ENCODE assay signal across 1 cellular context in the genomic region with DNA sequence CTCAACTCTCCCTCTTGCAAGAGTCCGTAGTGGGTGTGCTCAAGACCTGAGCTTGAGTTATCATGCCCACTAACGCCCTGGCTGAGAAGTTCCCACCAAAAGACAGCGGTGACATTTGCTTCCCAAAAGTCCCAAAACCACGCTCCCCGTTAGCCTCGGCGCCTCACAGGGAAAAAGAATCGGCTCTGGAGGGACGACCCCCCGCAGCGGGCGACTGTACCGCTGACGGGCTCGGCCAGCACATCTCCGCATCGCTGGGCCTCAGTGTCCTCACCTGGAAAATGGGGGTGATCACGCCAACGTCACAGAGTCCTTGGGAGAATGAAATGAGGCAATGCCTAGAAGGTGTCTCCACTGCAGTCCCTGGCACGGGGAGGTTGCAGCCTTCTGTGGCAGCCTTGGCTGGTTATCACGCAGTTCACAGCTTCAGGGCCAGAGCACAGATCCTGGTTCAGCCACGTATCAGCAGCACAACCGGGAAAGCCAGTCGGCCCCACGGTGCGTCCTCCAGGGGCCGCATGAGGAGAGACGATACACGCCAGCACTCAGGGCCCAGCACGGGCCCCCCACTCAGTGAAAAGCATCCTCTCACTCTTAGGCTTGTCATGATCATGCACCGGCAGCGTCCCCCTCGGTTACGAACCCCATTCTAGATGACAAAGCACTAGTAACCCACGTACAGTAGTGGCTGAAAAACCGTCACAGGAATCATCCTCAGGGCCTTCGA.
TF ChIP-seq lines count a peak whose summit lies in the region.

No MANE protein-coding gene starts in this region.

TF ChIP-seq in GM23338, 12 proteins besides CTCF, POLR2A, EP300 and RAD21 (continued from another document):
- TF ChIP-seq, protein P1, sequence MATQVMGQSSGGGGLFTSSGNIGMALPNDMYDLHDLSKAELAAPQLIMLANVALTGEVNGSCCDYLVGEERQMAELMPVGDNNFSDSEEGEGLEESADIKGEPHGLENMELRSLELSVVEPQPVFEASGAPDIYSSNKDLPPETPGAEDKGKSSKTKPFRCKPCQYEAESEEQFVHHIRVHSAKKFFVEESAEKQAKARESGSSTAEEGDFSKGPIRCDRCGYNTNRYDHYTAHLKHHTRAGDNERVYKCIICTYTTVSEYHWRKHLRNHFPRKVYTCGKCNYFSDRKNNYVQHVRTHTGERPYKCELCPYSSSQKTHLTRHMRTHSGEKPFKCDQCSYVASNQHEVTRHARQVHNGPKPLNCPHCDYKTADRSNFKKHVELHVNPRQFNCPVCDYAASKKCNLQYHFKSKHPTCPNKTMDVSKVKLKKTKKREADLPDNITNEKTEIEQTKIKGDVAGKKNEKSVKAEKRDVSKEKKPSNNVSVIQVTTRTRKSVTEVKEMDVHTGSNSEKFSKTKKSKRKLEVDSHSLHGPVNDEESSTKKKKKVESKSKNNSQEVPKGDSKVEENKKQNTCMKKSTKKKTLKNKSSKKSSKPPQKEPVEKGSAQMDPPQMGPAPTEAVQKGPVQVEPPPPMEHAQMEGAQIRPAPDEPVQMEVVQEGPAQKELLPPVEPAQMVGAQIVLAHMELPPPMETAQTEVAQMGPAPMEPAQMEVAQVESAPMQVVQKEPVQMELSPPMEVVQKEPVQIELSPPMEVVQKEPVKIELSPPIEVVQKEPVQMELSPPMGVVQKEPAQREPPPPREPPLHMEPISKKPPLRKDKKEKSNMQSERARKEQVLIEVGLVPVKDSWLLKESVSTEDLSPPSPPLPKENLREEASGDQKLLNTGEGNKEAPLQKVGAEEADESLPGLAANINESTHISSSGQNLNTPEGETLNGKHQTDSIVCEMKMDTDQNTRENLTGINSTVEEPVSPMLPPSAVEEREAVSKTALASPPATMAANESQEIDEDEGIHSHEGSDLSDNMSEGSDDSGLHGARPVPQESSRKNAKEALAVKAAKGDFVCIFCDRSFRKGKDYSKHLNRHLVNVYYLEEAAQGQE (IDR thresholded peaks at IDR 0.05; ENCODE audit: unreplicated experiment), result no peak
- TF ChIP-seq ZNF331 (CRISPR knock-in tag; IDR thresholded peaks at IDR 0.05; ENCODE audit: low read depth) (no peak), STAT1 (IDR thresholded peaks at IDR 0.05; ENCODE audit: unreplicated experiment) (no peak)
- TF ChIP-seq, protein P2, sequence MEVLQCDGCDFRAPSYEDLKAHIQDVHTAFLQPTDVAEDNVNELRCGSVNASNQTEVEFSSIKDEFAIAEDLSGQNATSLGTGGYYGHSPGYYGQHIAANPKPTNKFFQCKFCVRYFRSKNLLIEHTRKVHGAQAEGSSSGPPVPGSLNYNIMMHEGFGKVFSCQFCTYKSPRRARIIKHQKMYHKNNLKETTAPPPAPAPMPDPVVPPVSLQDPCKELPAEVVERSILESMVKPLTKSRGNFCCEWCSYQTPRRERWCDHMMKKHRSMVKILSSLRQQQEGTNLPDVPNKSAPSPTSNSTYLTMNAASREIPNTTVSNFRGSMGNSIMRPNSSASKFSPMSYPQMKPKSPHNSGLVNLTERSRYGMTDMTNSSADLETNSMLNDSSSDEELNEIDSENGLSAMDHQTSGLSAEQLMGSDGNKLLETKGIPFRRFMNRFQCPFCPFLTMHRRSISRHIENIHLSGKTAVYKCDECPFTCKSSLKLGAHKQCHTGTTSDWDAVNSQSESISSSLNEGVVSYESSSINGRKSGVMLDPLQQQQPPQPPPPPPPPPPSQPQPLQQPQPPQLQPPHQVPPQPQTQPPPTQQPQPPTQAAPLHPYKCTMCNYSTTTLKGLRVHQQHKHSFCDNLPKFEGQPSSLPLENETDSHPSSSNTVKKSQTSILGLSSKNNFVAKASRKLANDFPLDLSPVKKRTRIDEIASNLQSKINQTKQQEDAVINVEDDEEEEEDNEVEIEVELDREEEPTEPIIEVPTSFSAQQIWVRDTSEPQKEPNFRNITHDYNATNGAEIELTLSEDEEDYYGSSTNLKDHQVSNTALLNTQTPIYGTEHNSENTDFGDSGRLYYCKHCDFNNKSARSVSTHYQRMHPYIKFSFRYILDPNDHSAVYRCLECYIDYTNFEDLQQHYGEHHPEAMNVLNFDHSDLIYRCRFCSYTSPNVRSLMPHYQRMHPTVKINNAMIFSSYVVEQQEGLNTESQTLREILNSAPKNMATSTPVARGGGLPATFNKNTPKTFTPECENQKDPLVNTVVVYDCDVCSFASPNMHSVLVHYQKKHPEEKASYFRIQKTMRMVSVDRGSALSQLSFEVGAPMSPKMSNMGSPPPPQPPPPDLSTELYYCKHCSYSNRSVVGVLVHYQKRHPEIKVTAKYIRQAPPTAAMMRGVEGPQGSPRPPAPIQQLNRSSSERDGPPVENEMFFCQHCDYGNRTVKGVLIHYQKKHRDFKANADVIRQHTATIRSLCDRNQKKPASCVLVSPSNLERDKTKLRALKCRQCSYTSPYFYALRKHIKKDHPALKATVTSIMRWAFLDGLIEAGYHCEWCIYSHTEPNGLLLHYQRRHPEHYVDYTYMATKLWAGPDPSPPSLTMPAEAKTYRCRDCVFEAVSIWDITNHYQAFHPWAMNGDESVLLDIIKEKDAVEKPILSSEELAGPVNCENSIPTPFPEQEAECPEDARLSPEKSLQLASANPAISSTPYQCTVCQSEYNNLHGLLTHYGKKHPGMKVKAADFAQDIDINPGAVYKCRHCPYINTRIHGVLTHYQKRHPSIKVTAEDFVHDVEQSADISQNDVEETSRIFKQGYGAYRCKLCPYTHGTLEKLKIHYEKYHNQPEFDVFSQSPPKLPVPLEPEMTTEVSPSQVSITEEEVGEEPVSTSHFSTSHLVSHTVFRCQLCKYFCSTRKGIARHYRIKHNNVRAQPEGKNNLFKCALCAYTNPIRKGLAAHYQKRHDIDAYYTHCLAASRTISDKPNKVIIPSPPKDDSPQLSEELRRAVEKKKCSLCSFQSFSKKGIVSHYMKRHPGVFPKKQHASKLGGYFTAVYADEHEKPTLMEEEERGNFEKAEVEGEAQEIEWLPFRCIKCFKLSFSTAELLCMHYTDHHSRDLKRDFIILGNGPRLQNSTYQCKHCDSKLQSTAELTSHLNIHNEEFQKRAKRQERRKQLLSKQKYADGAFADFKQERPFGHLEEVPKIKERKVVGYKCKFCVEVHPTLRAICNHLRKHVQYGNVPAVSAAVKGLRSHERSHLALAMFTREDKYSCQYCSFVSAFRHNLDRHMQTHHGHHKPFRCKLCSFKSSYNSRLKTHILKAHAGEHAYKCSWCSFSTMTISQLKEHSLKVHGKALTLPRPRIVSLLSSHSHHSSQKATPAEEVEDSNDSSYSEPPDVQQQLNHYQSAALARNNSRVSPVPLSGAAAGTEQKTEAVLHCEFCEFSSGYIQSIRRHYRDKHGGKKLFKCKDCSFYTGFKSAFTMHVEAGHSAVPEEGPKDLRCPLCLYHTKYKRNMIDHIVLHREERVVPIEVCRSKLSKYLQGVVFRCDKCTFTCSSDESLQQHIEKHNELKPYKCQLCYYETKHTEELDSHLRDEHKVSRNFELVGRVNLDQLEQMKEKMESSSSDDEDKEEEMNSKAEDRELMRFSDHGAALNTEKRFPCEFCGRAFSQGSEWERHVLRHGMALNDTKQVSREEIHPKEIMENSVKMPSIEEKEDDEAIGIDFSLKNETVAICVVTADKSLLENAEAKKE (CRISPR knock-in tag; IDR thresholded peaks at IDR 0.05), result no peak
TF ChIP-seq in GM23338: peak in this region for 0.
